In genomic region chr12:95083938-95084337, GRCh38 we compare ENCODE assay signal across 8 cellular contexts. TPM values are rescaled to one million over a fixed set of nuclear protein-coding genes. Genes with fewer than 3 reads are reported as not detected.
DNase-seq lines count a peak whose midpoint lies in the region; ATAC-seq and TF ChIP-seq lines count a peak whose summit lies in the region.
"Had no signal": no experiment of that assay in that cellular context is flagged by ENCODE, and none has a peak within 500 bp of the region (broad histone marks: within the 10 kb centered on the region; RNA-seq: fewer than 3 reads in every experiment).

No MANE protein-coding gene starts in this region.

- H3K27ac ChIP-seq in ectodermal cell (ENCODE audit: insufficient read depth, low read depth, low read length, poor library complexity, severe bottlenecking) (peak overlapping the region; percentile 85), lung (ENCODE audit: low read depth in 1 of 2, low read length in 1 of 2) (peak overlapping the region in 1 of 2 donors; percentile 50), tibial nerve (peak overlapping the region in 3 of 4 donors; percentile 5 to 60 (median 6))

- TF ChIP-seq POLR2A in tibial nerve (IDR thresholded peaks at IDR 0.05) = no peak

- H3K4me1 ChIP-seq in ectodermal cell (ENCODE audit: control insufficient read depth, insufficient read depth, low read length) (peaks cover 22% of the 10 kb centered on the region), lung (ENCODE audit: control insufficient read depth in 2 of 2, insufficient read depth in 2 of 2, low read length in 2 of 2) (peaks cover 0 to 4% of the 10 kb centered on the region in 2 donors), tibial nerve (peaks cover 0 to 21% (median 9%) of the 10 kb centered on the region in 4 donors)

- 0 out of 2 replicates have a peak, but pooled peaks have one; percentile 18 for TF ChIP-seq EP300 in Ishikawa (IDR thresholded peaks at IDR 0.05; ENCODE audit: borderline replicate concordance)
- peak in 1 of 2 donors; percentile 81 for TF ChIP-seq EP300 in tibial nerve (IDR thresholded peaks at IDR 0.05)

- no peaks in the 10 kb centered on the region for H3K9me3 ChIP-seq in ectodermal cell (ENCODE audit: control insufficient read depth, low read length)
- H3K9me3 ChIP-seq in lung (ENCODE audit: control insufficient read depth in 2 of 2, insufficient read depth in 1 of 2, low read length in 1 of 2) = no peaks in the 10 kb centered on the region
- H3K9me3 ChIP-seq in tibial nerve = no peaks in the 10 kb centered on the region

- H3K36me3 ChIP-seq in ectodermal cell (ENCODE audit: control insufficient read depth, insufficient read depth, low read length) (no peaks in the 10 kb centered on the region), lung (ENCODE audit: control insufficient read depth in 2 of 2, insufficient read depth in 2 of 2, low read length in 2 of 2) (peaks cover 5 to 6% of the 10 kb centered on the region in 2 donors), tibial nerve (no peaks in the 10 kb centered on the region)

- no peaks in the 10 kb centered on the region for H3K27me3 ChIP-seq in ectodermal cell (ENCODE audit: control insufficient read depth, insufficient read depth, low read length, poor library complexity, severe bottlenecking)
- no peaks in the 10 kb centered on the region for H3K27me3 ChIP-seq in lung (ENCODE audit: control insufficient read depth, insufficient read depth)
- H3K27me3 ChIP-seq in tibial nerve = no peaks in the 10 kb centered on the region

- H3K4me3 ChIP-seq in ectodermal cell (ENCODE audit: insufficient read depth, low read depth, low read length) = no peak overlapping the region
- no peak overlapping the region for H3K4me3 ChIP-seq in lung
- H3K4me3 ChIP-seq in tibial nerve = no peak overlapping the region

- no peak for DNase-seq in lung (ENCODE audit: low spot score)
- peak in 1 of 2 donors; percentile 60 for DNase-seq in tibial nerve (ENCODE audit: low spot score in 2 of 2)
- no peak for DNase-seq in MV-4-11 (lab: John Stamatoyannopoulos, UW)
- DNase-seq: activated gamma-delta T cell had no signal

- 11 to 14% methylated on average over 3 to 4 of the region's 4 CpGs for WGBS in ectodermal cell, 2 experiments
- WGBS in lung, 2 donors = 52 to 53% methylated on average over 4 of the region's 4 CpGs
- 11 to 22% methylated on average over 4 of the region's 4 CpGs for WGBS in tibial nerve, 2 donors

- TF ChIP-seq RAD21 in Ishikawa (IDR thresholded peaks at IDR 0.05; ENCODE audit: low read depth) = no peak

- peak; percentile 11 for ATAC-seq in lung (ENCODE audit: insufficient read depth, low FRiP score)
- no peak for ATAC-seq in GM21576 (IDR thresholded peaks at IDR 0.05; ENCODE audit: unreplicated experiment)
- ATAC-seq in GM21825 (IDR thresholded peaks at IDR 0.05; ENCODE audit: unreplicated experiment) = no peak

- TF ChIP-seq CTCF in lung (IDR thresholded peaks at IDR 0.05; ENCODE audit: control extremely low read depth, extremely low read depth) (no peak), tibial nerve (IDR thresholded peaks at IDR 0.05) (no peak)

TF ChIP-seq in Ishikawa, 13 proteins besides CTCF, POLR2A, EP300 and RAD21:
- TF ChIP-seq NFIC (IDR thresholded peaks at IDR 0.05) = peak; percentile 38; the same call in 1 of the 2 replicates
- TF ChIP-seq TCF12 (IDR thresholded peaks at IDR 0.05; ENCODE audit: low read depth) = no peak
- no peak for TF ChIP-seq CREB1 (IDR thresholded peaks at IDR 0.05; ENCODE audit: low read depth)
- no peak for TF ChIP-seq TAF1 (IDR thresholded peaks at IDR 0.05; ENCODE audit: low read depth)
- TF ChIP-seq ZBTB7A (IDR thresholded peaks at IDR 0.05; ENCODE audit: low read depth) = no peak
- no peak for TF ChIP-seq FOXM1 (IDR thresholded peaks at IDR 0.05; ENCODE audit: borderline replicate concordance, low read depth)
- TF ChIP-seq TEAD4 (IDR thresholded peaks at IDR 0.05) = peak; percentile 70

RNA-seq across cellular contexts. Expression of gene NR2C1, which starts 10.5 kb away (rescaled TPM):
- 96.1 TPM for polyA plus RNA-seq in ectodermal cell (2013, experiment 1 of 4)
- 106 TPM for polyA plus RNA-seq in ectodermal cell (2013, experiment 2 of 4)
- polyA plus RNA-seq in ectodermal cell (2013, experiment 3 of 4) = 95.0 TPM
- polyA plus RNA-seq in ectodermal cell (2013, experiment 4 of 4) = 95.5 TPM
- total RNA-seq in lung = 10 to 100 TPM; 26.5 to 76.0 TPM
- 10 to 100 TPM in 1 of 2 donors, 1 to 10 TPM in 1; 8.6 to 85.2 TPM for polyA plus RNA-seq in lung
- 10 to 100 TPM; 64.5 to 93.5 (median 75.2) TPM for total RNA-seq in tibial nerve
